1 cellular context compared by ENCODE assay signal in the genomic region with DNA sequence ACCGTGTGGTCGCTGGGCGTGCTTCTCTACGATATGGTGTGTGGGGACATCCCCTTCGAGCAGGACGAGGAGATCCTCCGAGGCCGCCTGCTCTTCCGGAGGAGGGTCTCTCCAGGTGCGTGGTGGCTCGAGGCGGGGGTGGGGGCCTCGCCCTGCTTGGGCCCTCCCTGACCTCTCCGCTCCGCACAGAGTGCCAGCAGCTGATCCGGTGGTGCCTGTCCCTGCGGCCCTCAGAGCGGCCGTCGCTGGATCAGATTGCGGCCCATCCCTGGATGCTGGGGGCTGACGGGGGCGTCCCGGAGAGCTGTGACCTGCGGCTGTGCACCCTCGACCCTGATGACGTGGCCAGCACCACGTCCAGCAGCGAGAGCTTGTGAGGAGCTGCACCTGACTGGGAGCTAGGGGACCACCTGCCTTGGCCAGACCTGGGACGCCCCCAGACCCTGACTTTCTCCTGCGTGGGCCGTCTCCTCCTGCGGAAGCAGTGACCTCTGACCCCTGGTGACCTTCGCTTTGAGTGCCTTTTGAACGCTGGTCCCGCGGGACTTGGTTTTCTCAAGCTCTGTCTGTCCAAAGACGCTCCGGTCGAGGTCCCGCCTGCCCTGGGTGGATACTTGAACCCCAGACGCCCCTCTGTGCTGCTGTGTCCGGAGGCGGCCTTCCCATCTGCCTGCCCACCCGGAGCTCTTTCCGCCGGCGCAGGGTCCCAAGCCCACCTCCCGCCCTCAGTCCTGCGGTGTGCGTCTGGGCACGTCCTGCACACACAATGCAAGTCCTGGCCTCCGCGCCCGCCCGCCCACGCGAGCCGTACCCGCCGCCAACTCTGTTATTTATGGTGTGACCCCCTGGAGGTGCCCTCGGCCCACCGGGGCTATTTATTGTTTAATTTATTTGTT.
TF ChIP-seq lines count a peak whose summit lies in the region.

No MANE protein-coding gene starts in this region.

TF ChIP-seq in IMR-90, 13 proteins besides CTCF, POLR2A, EP300 and RAD21:
- TF ChIP-seq SMC3 (IDR thresholded peaks at IDR 0.05; ENCODE audit: low read depth, low read length) (no peak), RFX5 (IDR thresholded peaks at IDR 0.05; ENCODE audit: low read depth, low read length) (no peak), CHD1 (IDR thresholded peaks at IDR 0.05; ENCODE audit: low read depth, low read length) (no peak), CEBPB (IDR thresholded peaks at IDR 0.05; ENCODE audit: low read depth, low read length) (no peak), NFE2L2 (IDR thresholded peaks at IDR 0.05; ENCODE audit: low read depth, low read length) (no peak), RCOR1 (IDR thresholded peaks at IDR 0.05; ENCODE audit: insufficient replicate concordance, low read length) (no peak)
